8 cellular contexts compared by ENCODE assay signal in genomic region chr19:14516048-14516534, GRCh38. TPM values are rescaled to one million over a fixed set of nuclear protein-coding genes. Genes with fewer than 3 reads are reported as not detected.
DNase-seq lines count a peak whose midpoint lies in the region; ATAC-seq lines count a peak whose summit lies in the region.

No MANE protein-coding gene starts in this region.

- H3K4me3 Mint-ChIP-seq in activated T-helper 1 cell treated with anti-CD3 and anti-CD28 coated beads, Interleukin-12 subunit alpha, Interleukin-12 subunit beta, Interleukin-2, Interleukin-4 antibody, amounts not matched to agents 30 ng/mL and 10 ng/mL and 1 ng/mL, durations not matched to agents 14 hours and 24 hours and 36 hours, result peak overlapping the region; percentile 91
- peak overlapping the region; percentile 94 to 95 for H3K4me3 Mint-ChIP-seq in stimulated activated naive B cell treated with anti-CD40 and anti-IgM and Interleukin-4, amounts not matched to agents 10 μg/mL and 1 μg/mL and 100 μg/mL, for 72 hours

- no peaks in the 10 kb centered on the region for H3K9me3 Mint-ChIP-seq in activated T-helper 1 cell treated with anti-CD3 and anti-CD28 coated beads, Interleukin-12 subunit alpha, Interleukin-12 subunit beta, Interleukin-2, Interleukin-4 antibody, amounts not matched to agents 30 ng/mL and 10 ng/mL and 1 ng/mL, durations not matched to agents 14 hours and 24 hours and 36 hours
- no peaks in the 10 kb centered on the region for H3K9me3 Mint-ChIP-seq in stimulated activated naive B cell treated with anti-CD40 and anti-IgM and Interleukin-4, amounts not matched to agents 10 μg/mL and 1 μg/mL and 100 μg/mL, for 72 hours

- peak; percentile 15 for DNase-seq in NCI-H345 (lab: John Stamatoyannopoulos, UW)
- no peak for DNase-seq in NCI-H345 treated with DMSO at 0.1 percent for 48 hours (lab: John Stamatoyannopoulos, UW; ENCODE audit: unreplicated experiment)
- no peak for DNase-seq in activated T-helper 1 cell treated with anti-CD3 and anti-CD28 coated beads, Interleukin-12 subunit alpha, Interleukin-12 subunit beta, Interleukin-2, Interleukin-4 antibody, amounts not matched to agents 30 ng/mL and 10 ng/mL and 1 ng/mL, durations not matched to agents 14 hours and 24 hours and 36 hours (ENCODE audit: low spot score)
- no peak for DNase-seq in stimulated activated naive B cell treated with anti-CD40 and anti-IgM and Interleukin-4, amounts not matched to agents 10 μg/mL and 1 μg/mL and 100 μg/mL, for 72 hours
- no peak for DNase-seq in HCEC 1CT
- no peak for DNase-seq in pons (ENCODE audit: low spot score)

- no peaks in the 10 kb centered on the region for H3K9me3 ChIP-seq in iPS-18c (ENCODE audit: control insufficient read depth, insufficient read depth, low read length)

- H3K27me3 Mint-ChIP-seq in activated T-helper 1 cell treated with anti-CD3 and anti-CD28 coated beads, Interleukin-12 subunit alpha, Interleukin-12 subunit beta, Interleukin-2, Interleukin-4 antibody, amounts not matched to agents 30 ng/mL and 10 ng/mL and 1 ng/mL, durations not matched to agents 14 hours and 24 hours and 36 hours (ENCODE audit: insufficient read depth), result peaks cover 2% of the 10 kb centered on the region
- no peaks in the 10 kb centered on the region for H3K27me3 Mint-ChIP-seq in stimulated activated naive B cell treated with anti-CD40 and anti-IgM and Interleukin-4, amounts not matched to agents 10 μg/mL and 1 μg/mL and 100 μg/mL, for 72 hours

- ATAC-seq in stimulated activated naive B cell treated with anti-CD40 and anti-IgM and Interleukin-4, amounts not matched to agents 10 μg/mL and 1 μg/mL and 100 μg/mL, for 72 hours (replicated peaks), result no peak
- no peak for ATAC-seq in HG02852 (IDR thresholded peaks at IDR 0.05; ENCODE audit: unreplicated experiment)

- H3K4me1 Mint-ChIP-seq in activated T-helper 1 cell treated with anti-CD3 and anti-CD28 coated beads, Interleukin-12 subunit alpha, Interleukin-12 subunit beta, Interleukin-2, Interleukin-4 antibody, amounts not matched to agents 30 ng/mL and 10 ng/mL and 1 ng/mL, durations not matched to agents 14 hours and 24 hours and 36 hours (ENCODE audit: low read depth), result peaks cover 49% of the 10 kb centered on the region
- H3K4me1 Mint-ChIP-seq in stimulated activated naive B cell treated with anti-CD40 and anti-IgM and Interleukin-4, amounts not matched to agents 10 μg/mL and 1 μg/mL and 100 μg/mL, for 72 hours, result peaks cover 32 to 59% of the 10 kb centered on the region in 2 donors

- peak overlapping the region; percentile 77 for H3K27ac Mint-ChIP-seq in activated T-helper 1 cell treated with anti-CD3 and anti-CD28 coated beads, Interleukin-12 subunit alpha, Interleukin-12 subunit beta, Interleukin-2, Interleukin-4 antibody, amounts not matched to agents 30 ng/mL and 10 ng/mL and 1 ng/mL, durations not matched to agents 14 hours and 24 hours and 36 hours
- peak overlapping the region; percentile 31 for H3K27ac Mint-ChIP-seq in stimulated activated naive B cell treated with anti-CD40 and anti-IgM and Interleukin-4, amounts not matched to agents 10 μg/mL and 1 μg/mL and 100 μg/mL, for 72 hours

- peaks cover 32% of the 10 kb centered on the region for H3K36me3 Mint-ChIP-seq in activated T-helper 1 cell treated with anti-CD3 and anti-CD28 coated beads, Interleukin-12 subunit alpha, Interleukin-12 subunit beta, Interleukin-2, Interleukin-4 antibody, amounts not matched to agents 30 ng/mL and 10 ng/mL and 1 ng/mL, durations not matched to agents 14 hours and 24 hours and 36 hours (ENCODE audit: low read depth)
- peaks cover 30 to 45% of the 10 kb centered on the region in 2 donors for H3K36me3 Mint-ChIP-seq in stimulated activated naive B cell treated with anti-CD40 and anti-IgM and Interleukin-4, amounts not matched to agents 10 μg/mL and 1 μg/mL and 100 μg/mL, for 72 hours

- H3K4me3 ChIP-seq in iPS-18c (ENCODE audit: insufficient read depth, low read depth, low read length), result 0 out of 2 replicates have a peak overlapping the region, but pooled peaks have one; percentile 89

- intact Hi-C loops in activated T-helper 1 cell treated with anti-CD3 and anti-CD28 coated beads, Interleukin-12 subunit alpha, Interleukin-12 subunit beta, Interleukin-2, Interleukin-4 antibody, amounts not matched to agents 30 ng/mL and 10 ng/mL and 1 ng/mL, durations not matched to agents 14 hours and 24 hours and 36 hours (cut with micrococcal nuclease), result no loop called here

RNA-seq across cellular contexts. Expression of gene DNAJB1, which starts 2.1 kb away (rescaled TPM):
- total RNA-seq in activated T-helper 1 cell treated with anti-CD3 and anti-CD28 coated beads, Interleukin-12 subunit alpha, Interleukin-12 subunit beta, Interleukin-2, Interleukin-4 antibody, amounts not matched to agents 30 ng/mL and 10 ng/mL and 1 ng/mL, durations not matched to agents 14 hours and 24 hours and 36 hours, result 104 and 120 TPM in 2 replicates

RNA-seq across cellular contexts. Expression of gene TECR, which starts 13.3 kb away (rescaled TPM):
- 110 and 120 TPM in 2 replicates for total RNA-seq in activated T-helper 1 cell treated with anti-CD3 and anti-CD28 coated beads, Interleukin-12 subunit alpha, Interleukin-12 subunit beta, Interleukin-2, Interleukin-4 antibody, amounts not matched to agents 30 ng/mL and 10 ng/mL and 1 ng/mL, durations not matched to agents 14 hours and 24 hours and 36 hours

RNA-seq across cellular contexts. Expression of gene GIPC1, which starts 20.2 kb away (rescaled TPM):
- total RNA-seq in activated T-helper 1 cell treated with anti-CD3 and anti-CD28 coated beads, Interleukin-12 subunit alpha, Interleukin-12 subunit beta, Interleukin-2, Interleukin-4 antibody, amounts not matched to agents 30 ng/mL and 10 ng/mL and 1 ng/mL, durations not matched to agents 14 hours and 24 hours and 36 hours, result 42.9 and 43.7 TPM in 2 replicates

RNA-seq across cellular contexts. Expression of gene PTGER1, which starts 40.9 kb away (rescaled TPM):
- 0.44 and 0.78 TPM in 2 replicates for total RNA-seq in activated T-helper 1 cell treated with anti-CD3 and anti-CD28 coated beads, Interleukin-12 subunit alpha, Interleukin-12 subunit beta, Interleukin-2, Interleukin-4 antibody, amounts not matched to agents 30 ng/mL and 10 ng/mL and 1 ng/mL, durations not matched to agents 14 hours and 24 hours and 36 hours

RNA-seq across cellular contexts. Expression of gene NDUFB7, which starts 55.8 kb away (rescaled TPM):
- total RNA-seq in activated T-helper 1 cell treated with anti-CD3 and anti-CD28 coated beads, Interleukin-12 subunit alpha, Interleukin-12 subunit beta, Interleukin-2, Interleukin-4 antibody, amounts not matched to agents 30 ng/mL and 10 ng/mL and 1 ng/mL, durations not matched to agents 14 hours and 24 hours and 36 hours, result 131 and 133 TPM in 2 replicates
